12 cellular contexts compared by ENCODE assay signal in genomic region chr4:118173956-118174355, GRCh38.
DNase-seq lines count a peak whose midpoint lies in the region; ATAC-seq and TF ChIP-seq lines count a peak whose summit lies in the region.
"Had no signal": no experiment of that assay in that cellular context is flagged by ENCODE, and none has a peak within 500 bp of the region (broad histone marks: within the 10 kb centered on the region; RNA-seq: fewer than 3 reads in every experiment).

No MANE protein-coding gene starts in this region.

- peak overlapping the region; percentile 64 for H3K27ac ChIP-seq in osteoblast (ENCODE audit: low read depth, low read length)
- no peak overlapping the region for H3K27ac ChIP-seq in left ventricle myocardium inferior (replicated peaks)
- H3K27ac ChIP-seq: upper lobe of left lung had no signal

- DNase-seq in EH (ENCODE audit: low read depth) (peak; percentile 90), M059J (ENCODE audit: low read depth) (peak; percentile 77), brain pericyte (ENCODE audit: low read depth, low spot score) (peak; percentile 77), osteoblast (ENCODE audit: insufficient read length, low spot score, missing footprints) (peak; percentile 44), left ventricle myocardium inferior (no peak), T1000 (lab: John Stamatoyannopoulos, UW) (no peak)
- DNase-seq: activated naive CD4-positive, alpha-beta T cell; NCI-H1694; nucleus accumbens; upper lobe of left lung had no signal

- H3K27me3 ChIP-seq in osteoblast (ENCODE audit: insufficient read depth, low read length) (no peaks in the 10 kb centered on the region), left ventricle myocardium inferior (ENCODE audit: low read depth) (no peaks in the 10 kb centered on the region)
- H3K27me3 ChIP-seq: upper lobe of left lung had no signal

- H2AFZ ChIP-seq in osteoblast (ENCODE audit: low read length), result peak overlapping the region; percentile 74

- H3K36me3 ChIP-seq in osteoblast (ENCODE audit: insufficient read depth, low read length), result no peaks in the 10 kb centered on the region
- H3K36me3 ChIP-seq in left ventricle myocardium inferior, result no peaks in the 10 kb centered on the region
- H3K36me3 ChIP-seq: upper lobe of left lung had no signal

- intact Hi-C loops in left ventricle myocardium inferior (cut with micrococcal nuclease), result no loop called here

- no peaks in the 10 kb centered on the region for H3K79me2 ChIP-seq in osteoblast (ENCODE audit: insufficient read depth, low read length)

- no peak for ATAC-seq in HG03095 (IDR thresholded peaks at IDR 0.05; ENCODE audit: unreplicated experiment)
- ATAC-seq: HCT116 had no signal

- peak overlapping the region; percentile 58 for H3K4me2 ChIP-seq in osteoblast (ENCODE audit: insufficient read depth, low read length)

- no peak for TF ChIP-seq CTCF in osteoblast (IDR thresholded peaks at IDR 0.05; ENCODE audit: extremely low read depth, low read depth, low read length)
- TF ChIP-seq CTCF in left ventricle myocardium inferior (IDR thresholded peaks at IDR 0.05; ENCODE audit: borderline replicate concordance), result no peak

- H3K9me3 ChIP-seq in osteoblast (ENCODE audit: low read depth, low read length) (no peaks in the 10 kb centered on the region), left ventricle myocardium inferior (replicated peaks) (no peaks in the 10 kb centered on the region)
- H3K9me3 ChIP-seq: upper lobe of left lung had no signal

- H3K4me1 ChIP-seq in osteoblast (ENCODE audit: insufficient read depth, low read length) (peaks cover 33% of the 10 kb centered on the region), left ventricle myocardium inferior (no peaks in the 10 kb centered on the region)
- H3K4me1 ChIP-seq: upper lobe of left lung had no signal

- no peaks in the 10 kb centered on the region for H4K20me1 ChIP-seq in osteoblast (ENCODE audit: insufficient read depth, low read length)

- H3K4me3 ChIP-seq in osteoblast (ENCODE audit: insufficient read depth, low read length) (peak overlapping the region; percentile 2), left ventricle myocardium inferior (no peak overlapping the region)
- H3K4me3 ChIP-seq: upper lobe of left lung had no signal

Comparison
In these comparisons a context has a peak if more than half of its experiments do, and no peak if none do; other contexts are left out.
1. DNase-seq: peak in EH (single experiment), M059J (single experiment), brain pericyte (single experiment) and osteoblast (single experiment); none in left ventricle myocardium inferior (single experiment) and T1000 (single experiment).